Comparison of ENCODE assay signal across 1 cellular context in the genomic region with DNA sequence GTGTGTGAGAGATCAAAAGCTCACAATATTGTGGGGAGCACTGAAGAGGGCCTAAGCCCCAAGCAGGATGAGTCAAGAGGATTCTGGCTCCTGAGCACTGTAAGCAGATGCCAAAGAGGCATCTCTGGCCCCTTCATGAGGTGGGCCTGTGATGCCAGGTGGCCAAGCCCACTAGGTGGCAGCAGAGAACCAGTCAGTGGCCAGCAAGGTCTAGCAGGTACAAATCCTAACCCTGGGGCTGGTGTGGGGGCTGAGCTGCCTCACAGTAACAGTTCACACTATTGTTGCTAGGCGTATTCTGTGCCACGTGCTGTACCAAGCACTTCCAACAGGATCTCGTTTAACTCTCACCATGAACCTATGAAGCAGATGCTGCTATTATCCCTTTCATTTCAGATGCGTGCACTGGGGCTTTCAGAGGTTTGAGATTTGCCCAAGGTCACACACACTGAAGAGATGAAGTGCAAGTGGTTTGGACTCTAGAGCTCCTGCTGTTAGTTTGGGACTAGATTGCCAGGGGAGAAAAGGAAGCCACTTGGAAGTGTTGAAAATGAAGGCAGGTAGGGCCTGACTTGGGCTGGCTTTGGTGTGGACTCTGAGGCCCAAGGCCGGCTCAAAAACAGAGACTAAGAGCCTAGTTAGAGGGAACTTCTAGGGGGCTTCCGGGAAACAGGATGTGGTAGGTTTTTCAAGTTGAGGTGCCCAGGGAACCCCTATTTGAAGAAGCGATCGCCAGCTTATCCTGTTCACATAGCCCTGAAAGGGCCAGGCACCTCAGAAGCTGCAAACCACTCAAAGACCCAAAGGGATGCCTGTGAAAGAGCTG.
TF ChIP-seq lines count a peak whose summit lies in the region.

No MANE protein-coding gene starts in this region.

TF ChIP-seq in endothelial cell of umbilical vein, 7 proteins besides CTCF, POLR2A, EP300 and RAD21:
- TF ChIP-seq MAX (IDR thresholded peaks at IDR 0.05; ENCODE audit: insufficient read depth, insufficient read length) (peak; percentile 39), EZH2 (IDR thresholded peaks at IDR 0.05; ENCODE audit: borderline replicate concordance, low read depth, low read length, severe bottlenecking) (no peak)
